In genomic region chr3:116930786-116931185, GRCh38 we compare ENCODE assay signal across 22 cellular contexts.
A peak's percentile ranks its signal among the peaks of the same experiment; 100 is the strongest.
DNase-seq lines count a peak whose midpoint lies in the region; ATAC-seq and TF ChIP-seq lines count a peak whose summit lies in the region.
"Had no signal": no experiment of that assay in that cellular context is flagged by ENCODE, and none has a peak within 500 bp of the region (broad histone marks: within the 10 kb centered on the region; RNA-seq: fewer than 3 reads in every experiment).

No MANE protein-coding gene starts in this region.

- H3F3A ChIP-seq in GM23248 (ENCODE audit: insufficient read depth) (no peaks in the 10 kb centered on the region), smooth muscle cell (ENCODE audit: low read depth) (no peaks in the 10 kb centered on the region)

- H4K20me1 ChIP-seq in GM23248 (ENCODE audit: insufficient read depth): no peaks in the 10 kb centered on the region
- no peaks in the 10 kb centered on the region for H4K20me1 ChIP-seq in smooth muscle cell (ENCODE audit: low read depth)

- H3K9ac ChIP-seq in GM23248 (no peak overlapping the region), smooth muscle cell (ENCODE audit: low read depth) (no peak overlapping the region)

- DNase-seq in GM23248: peak; percentile 4
- peak; percentile 54 for DNase-seq in amniotic epithelial cell (ENCODE audit: low read depth)
- peak in 1 of 2 donors; percentile 30 for DNase-seq in foreskin keratinocyte
- no peak for DNase-seq in smooth muscle cell (lab: John Stamatoyannopoulos, UW; ENCODE audit: unreplicated experiment)
- no peak for DNase-seq in activated naive CD4-positive, alpha-beta T cell treated with Interleukin-2 at 50 U/mL for 16 hours
- no peak for DNase-seq in GM10248 (ENCODE audit: extremely low spot score)
- DNase-seq in NCI-H2171 treated with DMSO at 0.1 percent for 48 hours (lab: John Stamatoyannopoulos, UW): no peak
- DNase-seq: activated CD4-positive, alpha-beta memory T cell treated with anti-CD3 and anti-CD28 coated beads for 36 hours; activated CD4-positive, CD25-positive, alpha-beta regulatory T cell; activated gamma-delta T cell; AML-193; COR-L47; DMS79 treated with DMSO at 0.1 percent for 48 hours; gastrocnemius medialis; H7; KG1; naive thymus-derived CD8-positive, alpha-beta T cell; NCI-H187; NCI-H2227 treated with DMSO at 0.1 percent for 48 hours; stimulated activated CD4-positive, alpha-beta T cell treated with anti-CD3 and anti-CD28 coated beads, Interleukin-12 subunit alpha, Interleukin-12 subunit beta, amount 100 ng/mL, for 4 hours; stimulated activated CD4-positive, alpha-beta T cell treated with anti-CD3 and anti-CD28 coated beads, Interleukin-4, amount 100 ng/mL, for 4 hours; stimulated activated naive CD8-positive, alpha-beta T cell treated with anti-CD3 and anti-CD28 coated beads, Interleukin-15, Interleukin-2, amounts not matched to agents 100 U/mL and 50 U/mL, for 24 hours had no signal

- H3K4me3 ChIP-seq in GM23248 (no peak overlapping the region), smooth muscle cell (no peak overlapping the region)
- H3K4me3 ChIP-seq: gastrocnemius medialis had no signal

- CTCF ChIA-PET in GM10248 (lab: Yijun Ruan, JAX): interaction anchor here (1.1 to 1.4 kb wide), 2 partner anchors 10 to 21 kb away, joined by 3 read pairs; no protein-coding TSS in a partner anchor

- POLR2A ChIA-PET in GM10248 (lab: Yijun Ruan, JAX): no interaction called here

- ATAC-seq in foreskin keratinocyte: peak; percentile 70
- ATAC-seq: gastrocnemius medialis; naive thymus-derived CD8-positive, alpha-beta T cell; stimulated activated naive CD8-positive, alpha-beta T cell treated with anti-CD3 and anti-CD28 coated beads, Interleukin-15, Interleukin-2, amounts not matched to agents 100 U/mL and 50 U/mL, for 24 hours had no signal

- H3K27me3 ChIP-seq in GM23248 (replicated peaks; ENCODE audit: insufficient read depth): no peaks in the 10 kb centered on the region
- H3K27me3 ChIP-seq in foreskin keratinocyte: no peaks in the 10 kb centered on the region
- H3K27me3 ChIP-seq in smooth muscle cell (ENCODE audit: low read depth): no peaks in the 10 kb centered on the region
- H3K27me3 ChIP-seq: gastrocnemius medialis had no signal

- WGBS in GM23248 (ENCODE audit: low coverage in 1 of 2, low lambda C conversion rate in 2 of 2, missing lambda C conversion rate in 2 of 2), 2 experiments: 73 to 78% methylated on average over 5 of the region's 5 CpGs
- WGBS in smooth muscle cell (ENCODE audit: low lambda C conversion rate): 10% methylated on average over 5 of the region's 5 CpGs

- H3K27ac ChIP-seq in GM23248: no peak overlapping the region
- H3K27ac ChIP-seq in foreskin keratinocyte: no peak overlapping the region
- H3K27ac ChIP-seq in smooth muscle cell (ENCODE audit: low read depth): no peak overlapping the region
- H3K27ac ChIP-seq: gastrocnemius medialis had no signal

- H3K36me3 ChIP-seq in GM23248 (ENCODE audit: low read depth): no peaks in the 10 kb centered on the region
- H3K36me3 ChIP-seq in smooth muscle cell (ENCODE audit: low read depth): no peaks in the 10 kb centered on the region
- H3K36me3 ChIP-seq: gastrocnemius medialis had no signal

- no peaks in the 10 kb centered on the region for H3K9me2 ChIP-seq in GM23248 (ENCODE audit: insufficient read depth)

- H3K4me2 ChIP-seq in GM23248 (ENCODE audit: unreplicated experiment): no peak overlapping the region
- H3K4me2 ChIP-seq in smooth muscle cell: no peak overlapping the region

- in situ Hi-C loops in GM23248 (cut with MboI): no loop called here

- H3K4me1 ChIP-seq in GM23248 (ENCODE audit: insufficient read depth): no peaks in the 10 kb centered on the region
- peaks cover 12% of the 10 kb centered on the region for H3K4me1 ChIP-seq in foreskin keratinocyte
- no peaks in the 10 kb centered on the region for H3K4me1 ChIP-seq in smooth muscle cell (ENCODE audit: low read depth)
- H3K4me1 ChIP-seq: gastrocnemius medialis had no signal

- H3K9me3 ChIP-seq in GM23248 (ENCODE audit: low read depth) (no peaks in the 10 kb centered on the region), smooth muscle cell (replicated peaks; ENCODE audit: low read depth) (no peaks in the 10 kb centered on the region)
- H3K9me3 ChIP-seq: gastrocnemius medialis had no signal

- H3K79me2 ChIP-seq in GM23248 (ENCODE audit: insufficient read depth) (no peaks in the 10 kb centered on the region), smooth muscle cell (ENCODE audit: low read depth) (no peaks in the 10 kb centered on the region)

- TF ChIP-seq CTCF in foreskin keratinocyte (conservative IDR thresholded peaks at IDR 0.05) (no peak), smooth muscle cell (IDR thresholded peaks at IDR 0.05; ENCODE audit: borderline replicate concordance, insufficient read depth, poor library complexity, severe bottlenecking) (no peak), GM10248 (IDR thresholded peaks at IDR 0.05; ENCODE audit: control extremely low read depth, extremely low read depth, low read depth, missing control alignments) (no peak)

- H2AFZ ChIP-seq in GM23248 (no peak overlapping the region), smooth muscle cell (ENCODE audit: low read depth) (peak overlapping the region; percentile 47)

Comparison
In these comparisons a context has a peak if more than half of its experiments do, and no peak if none do; other contexts are left out.
1. DNase-seq: peak in GM23248 (single experiment) and amniotic epithelial cell (single experiment); none in smooth muscle cell (single experiment), activated naive CD4-positive, alpha-beta T cell treated with Interleukin-2 at 50 U/mL for 16 hours (single experiment), GM10248 (single experiment) and NCI-H2171 treated with DMSO at 0.1 percent for 48 hours (single experiment).